1 cellular context compared by ENCODE assay signal in the genomic region with DNA sequence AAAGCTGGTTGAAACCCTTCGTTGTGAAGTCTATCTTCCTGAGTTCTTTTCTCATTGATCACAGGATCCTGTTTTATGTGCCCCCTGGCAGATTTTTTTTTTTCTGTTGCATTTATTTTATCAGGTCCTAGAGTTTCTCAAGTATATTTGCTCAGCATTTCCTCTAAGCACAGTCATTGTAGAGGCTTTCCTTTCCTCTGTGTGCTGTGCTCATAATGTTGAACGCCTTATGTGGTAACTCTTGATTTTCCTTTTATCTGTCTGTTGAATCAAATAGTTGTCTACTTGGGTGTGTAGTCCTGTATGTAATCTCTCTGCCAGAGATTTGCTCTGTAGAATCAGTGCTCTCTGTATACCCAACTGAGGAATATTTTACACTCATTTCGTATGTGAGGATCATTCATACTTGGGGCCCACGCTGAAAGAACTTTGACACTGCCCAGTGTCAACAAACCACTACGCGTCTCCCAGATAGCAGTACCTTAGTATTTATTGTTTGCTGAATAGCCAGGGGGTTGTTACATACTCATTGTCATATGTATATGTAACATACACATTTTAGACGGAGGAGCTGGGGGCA.
TF ChIP-seq lines count a peak whose summit lies in the region.

No MANE protein-coding gene starts in this region.

TF ChIP-seq in GM23338, 12 proteins besides CTCF, POLR2A, EP300 and RAD21 (continued from another document):
- TF ChIP-seq, protein P1, sequence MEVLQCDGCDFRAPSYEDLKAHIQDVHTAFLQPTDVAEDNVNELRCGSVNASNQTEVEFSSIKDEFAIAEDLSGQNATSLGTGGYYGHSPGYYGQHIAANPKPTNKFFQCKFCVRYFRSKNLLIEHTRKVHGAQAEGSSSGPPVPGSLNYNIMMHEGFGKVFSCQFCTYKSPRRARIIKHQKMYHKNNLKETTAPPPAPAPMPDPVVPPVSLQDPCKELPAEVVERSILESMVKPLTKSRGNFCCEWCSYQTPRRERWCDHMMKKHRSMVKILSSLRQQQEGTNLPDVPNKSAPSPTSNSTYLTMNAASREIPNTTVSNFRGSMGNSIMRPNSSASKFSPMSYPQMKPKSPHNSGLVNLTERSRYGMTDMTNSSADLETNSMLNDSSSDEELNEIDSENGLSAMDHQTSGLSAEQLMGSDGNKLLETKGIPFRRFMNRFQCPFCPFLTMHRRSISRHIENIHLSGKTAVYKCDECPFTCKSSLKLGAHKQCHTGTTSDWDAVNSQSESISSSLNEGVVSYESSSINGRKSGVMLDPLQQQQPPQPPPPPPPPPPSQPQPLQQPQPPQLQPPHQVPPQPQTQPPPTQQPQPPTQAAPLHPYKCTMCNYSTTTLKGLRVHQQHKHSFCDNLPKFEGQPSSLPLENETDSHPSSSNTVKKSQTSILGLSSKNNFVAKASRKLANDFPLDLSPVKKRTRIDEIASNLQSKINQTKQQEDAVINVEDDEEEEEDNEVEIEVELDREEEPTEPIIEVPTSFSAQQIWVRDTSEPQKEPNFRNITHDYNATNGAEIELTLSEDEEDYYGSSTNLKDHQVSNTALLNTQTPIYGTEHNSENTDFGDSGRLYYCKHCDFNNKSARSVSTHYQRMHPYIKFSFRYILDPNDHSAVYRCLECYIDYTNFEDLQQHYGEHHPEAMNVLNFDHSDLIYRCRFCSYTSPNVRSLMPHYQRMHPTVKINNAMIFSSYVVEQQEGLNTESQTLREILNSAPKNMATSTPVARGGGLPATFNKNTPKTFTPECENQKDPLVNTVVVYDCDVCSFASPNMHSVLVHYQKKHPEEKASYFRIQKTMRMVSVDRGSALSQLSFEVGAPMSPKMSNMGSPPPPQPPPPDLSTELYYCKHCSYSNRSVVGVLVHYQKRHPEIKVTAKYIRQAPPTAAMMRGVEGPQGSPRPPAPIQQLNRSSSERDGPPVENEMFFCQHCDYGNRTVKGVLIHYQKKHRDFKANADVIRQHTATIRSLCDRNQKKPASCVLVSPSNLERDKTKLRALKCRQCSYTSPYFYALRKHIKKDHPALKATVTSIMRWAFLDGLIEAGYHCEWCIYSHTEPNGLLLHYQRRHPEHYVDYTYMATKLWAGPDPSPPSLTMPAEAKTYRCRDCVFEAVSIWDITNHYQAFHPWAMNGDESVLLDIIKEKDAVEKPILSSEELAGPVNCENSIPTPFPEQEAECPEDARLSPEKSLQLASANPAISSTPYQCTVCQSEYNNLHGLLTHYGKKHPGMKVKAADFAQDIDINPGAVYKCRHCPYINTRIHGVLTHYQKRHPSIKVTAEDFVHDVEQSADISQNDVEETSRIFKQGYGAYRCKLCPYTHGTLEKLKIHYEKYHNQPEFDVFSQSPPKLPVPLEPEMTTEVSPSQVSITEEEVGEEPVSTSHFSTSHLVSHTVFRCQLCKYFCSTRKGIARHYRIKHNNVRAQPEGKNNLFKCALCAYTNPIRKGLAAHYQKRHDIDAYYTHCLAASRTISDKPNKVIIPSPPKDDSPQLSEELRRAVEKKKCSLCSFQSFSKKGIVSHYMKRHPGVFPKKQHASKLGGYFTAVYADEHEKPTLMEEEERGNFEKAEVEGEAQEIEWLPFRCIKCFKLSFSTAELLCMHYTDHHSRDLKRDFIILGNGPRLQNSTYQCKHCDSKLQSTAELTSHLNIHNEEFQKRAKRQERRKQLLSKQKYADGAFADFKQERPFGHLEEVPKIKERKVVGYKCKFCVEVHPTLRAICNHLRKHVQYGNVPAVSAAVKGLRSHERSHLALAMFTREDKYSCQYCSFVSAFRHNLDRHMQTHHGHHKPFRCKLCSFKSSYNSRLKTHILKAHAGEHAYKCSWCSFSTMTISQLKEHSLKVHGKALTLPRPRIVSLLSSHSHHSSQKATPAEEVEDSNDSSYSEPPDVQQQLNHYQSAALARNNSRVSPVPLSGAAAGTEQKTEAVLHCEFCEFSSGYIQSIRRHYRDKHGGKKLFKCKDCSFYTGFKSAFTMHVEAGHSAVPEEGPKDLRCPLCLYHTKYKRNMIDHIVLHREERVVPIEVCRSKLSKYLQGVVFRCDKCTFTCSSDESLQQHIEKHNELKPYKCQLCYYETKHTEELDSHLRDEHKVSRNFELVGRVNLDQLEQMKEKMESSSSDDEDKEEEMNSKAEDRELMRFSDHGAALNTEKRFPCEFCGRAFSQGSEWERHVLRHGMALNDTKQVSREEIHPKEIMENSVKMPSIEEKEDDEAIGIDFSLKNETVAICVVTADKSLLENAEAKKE (CRISPR knock-in tag; IDR thresholded peaks at IDR 0.05): no peak
- TF ChIP-seq ZNF331 (CRISPR knock-in tag; IDR thresholded peaks at IDR 0.05; ENCODE audit: low read depth) (no peak), POLR2AphosphoS5 (IDR thresholded peaks at IDR 0.05; ENCODE audit: low read depth) (no peak)
